ENCODE assay signal across 9 cellular contexts in the genomic region with DNA sequence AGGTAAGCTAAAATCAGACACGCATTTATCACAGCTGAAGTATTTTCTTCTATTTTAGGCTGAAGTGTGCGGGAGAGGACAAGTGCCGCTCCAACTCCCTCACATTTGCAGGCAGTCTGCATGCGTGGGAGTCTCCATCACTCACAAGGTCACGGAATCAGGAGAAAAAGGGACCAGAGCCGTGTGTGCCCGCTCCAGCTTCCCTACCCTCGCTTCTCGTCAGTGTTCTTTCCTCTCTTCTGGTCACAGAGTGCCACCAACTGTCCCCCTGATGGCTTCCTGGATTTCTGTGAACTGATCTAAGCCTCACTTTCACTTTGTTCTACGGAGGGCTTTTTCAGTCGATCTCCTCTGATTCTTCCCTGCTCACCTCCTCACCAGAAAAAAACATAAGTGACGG.
DNase-seq lines count a peak whose midpoint lies in the region; ATAC-seq and TF ChIP-seq lines count a peak whose summit lies in the region.
"Had no signal": no experiment of that assay in that cellular context is flagged by ENCODE, and none has a peak within 500 bp of the region (broad histone marks: within the 10 kb centered on the region; RNA-seq: fewer than 3 reads in every experiment).

No MANE protein-coding gene starts in this region.

- H3K27ac Mint-ChIP-seq in CD8-positive, alpha-beta T cell = no peak overlapping the region

- CTCF ChIA-PET in CD8-positive, alpha-beta T cell (lab: Charles Lee) = no interaction called here

- no peak for TF ChIP-seq POLR2A in suprapubic skin (IDR thresholded peaks at IDR 0.05)

- POLR2A ChIA-PET in CD8-positive, alpha-beta T cell (lab: Charles Lee) = no interaction called here

- H3K4me1 ChIP-seq in CD8-positive, alpha-beta T cell (ENCODE audit: insufficient read depth, low read length) = no peaks in the 10 kb centered on the region
- H3K4me1 ChIP-seq in osteoblast (ENCODE audit: insufficient read depth, low read length) (no peaks in the 10 kb centered on the region), suprapubic skin (no peaks in the 10 kb centered on the region)

- peak overlapping the region; percentile 23 for H3K4me3 Mint-ChIP-seq in CD8-positive, alpha-beta T cell

- no peaks in the 10 kb centered on the region for H4K20me1 ChIP-seq in osteoblast (ENCODE audit: insufficient read depth, low read length)

- TF ChIP-seq EP300 in suprapubic skin (IDR thresholded peaks at IDR 0.05) = no peak

- H3K4me2 ChIP-seq in osteoblast (ENCODE audit: insufficient read depth, low read length) = no peak overlapping the region

- H3K27ac ChIP-seq in CD8-positive, alpha-beta T cell (ENCODE audit: low read depth, low read length) = peak overlapping the region; percentile 18
- H3K27ac ChIP-seq in WERI-Rb-1 (no peak overlapping the region), osteoblast (ENCODE audit: low read depth, low read length) (no peak overlapping the region), suprapubic skin (no peak overlapping the region)

- WGBS in suprapubic skin = 81% methylated on average over 12 of the region's 12 CpGs

- H2AFZ ChIP-seq in osteoblast (ENCODE audit: low read length) = no peak overlapping the region

- peaks cover 4% of the 10 kb centered on the region for H3K9me3 Mint-ChIP-seq in CD8-positive, alpha-beta T cell

- no peaks in the 10 kb centered on the region for H3K79me2 ChIP-seq in osteoblast (ENCODE audit: insufficient read depth, low read length)

- no peaks in the 10 kb centered on the region for H3K36me3 ChIP-seq in CD8-positive, alpha-beta T cell (ENCODE audit: insufficient read depth, low read length)
- no peaks in the 10 kb centered on the region for H3K36me3 ChIP-seq in WERI-Rb-1
- no peaks in the 10 kb centered on the region for H3K36me3 ChIP-seq in osteoblast (ENCODE audit: insufficient read depth, low read length)
- no peaks in the 10 kb centered on the region for H3K36me3 ChIP-seq in suprapubic skin

- peak overlapping the region; percentile 25 for H3K4me3 ChIP-seq in CD8-positive, alpha-beta T cell (ENCODE audit: low read depth, low read length)
- H3K4me3 ChIP-seq in WERI-Rb-1 (ENCODE audit: low read depth, low read length) (no peak overlapping the region), osteoblast (ENCODE audit: insufficient read depth, low read length) (peak overlapping the region; percentile 42), suprapubic skin (no peak overlapping the region)

- no peaks in the 10 kb centered on the region for H3K27me3 Mint-ChIP-seq in CD8-positive, alpha-beta T cell (ENCODE audit: low read depth)

- H3K27me3 ChIP-seq in CD8-positive, alpha-beta T cell (ENCODE audit: insufficient read depth, low read length) = no peaks in the 10 kb centered on the region
- H3K27me3 ChIP-seq in WERI-Rb-1 (ENCODE audit: insufficient read depth, low read depth, severe bottlenecking) (no peaks in the 10 kb centered on the region), osteoblast (ENCODE audit: insufficient read depth, low read length) (no peaks in the 10 kb centered on the region), suprapubic skin (no peaks in the 10 kb centered on the region)

- H3K9me3 ChIP-seq in CD8-positive, alpha-beta T cell (ENCODE audit: low read length) = no peaks in the 10 kb centered on the region
- H3K9me3 ChIP-seq in WERI-Rb-1 (ENCODE audit: severe bottlenecking) (no peaks in the 10 kb centered on the region), osteoblast (ENCODE audit: low read depth, low read length) (no peaks in the 10 kb centered on the region), suprapubic skin (peaks cover 3% of the 10 kb centered on the region)

- intact Hi-C loops in CD8-positive, alpha-beta T cell (cut with DNase I, micrococcal nuclease) = no loop called here

- no peak for TF ChIP-seq CTCF in CD8-positive, alpha-beta T cell (IDR thresholded peaks at IDR 0.05)
- TF ChIP-seq CTCF in WERI-Rb-1 (IDR thresholded peaks at IDR 0.05; ENCODE audit: low read depth, low read length) (no peak), osteoblast (IDR thresholded peaks at IDR 0.05; ENCODE audit: extremely low read depth, low read depth, low read length) (no peak), suprapubic skin (IDR thresholded peaks at IDR 0.05) (no peak)

- ATAC-seq in CD8-positive, alpha-beta T cell = no peak
- peak; percentile 78 for ATAC-seq in GM19351 (IDR thresholded peaks at IDR 0.05; ENCODE audit: unreplicated experiment)
- ATAC-seq in HG03521 (IDR thresholded peaks at IDR 0.05; ENCODE audit: unreplicated experiment) = peak; percentile 51

- H3K36me3 Mint-ChIP-seq in CD8-positive, alpha-beta T cell = no peaks in the 10 kb centered on the region
- H3K36me3 Mint-ChIP-seq: brain had no signal

- H3K4me1 Mint-ChIP-seq in CD8-positive, alpha-beta T cell (ENCODE audit: low read depth) = no peaks in the 10 kb centered on the region

- no peak for DNase-seq in CD8-positive, alpha-beta T cell
- peak; percentile 18 for DNase-seq in WERI-Rb-1
- no peak for DNase-seq in osteoblast (ENCODE audit: insufficient read length, low spot score, missing footprints)
- DNase-seq in HCEC 1CT = no peak
- no peak for DNase-seq in 8988T
- no peak for DNase-seq in suprapubic skin (ENCODE audit: low spot score in 2 of 2)

Comparison
In these comparisons a context has a peak if more than half of its experiments do, and no peak if none do; other contexts are left out.
1. H3K4me3 ChIP-seq: peak in CD8-positive, alpha-beta T cell (single experiment) and osteoblast (single experiment); none in WERI-Rb-1 (single experiment) and suprapubic skin (single experiment).